18 cellular contexts compared by ENCODE assay signal in the genomic region with DNA sequence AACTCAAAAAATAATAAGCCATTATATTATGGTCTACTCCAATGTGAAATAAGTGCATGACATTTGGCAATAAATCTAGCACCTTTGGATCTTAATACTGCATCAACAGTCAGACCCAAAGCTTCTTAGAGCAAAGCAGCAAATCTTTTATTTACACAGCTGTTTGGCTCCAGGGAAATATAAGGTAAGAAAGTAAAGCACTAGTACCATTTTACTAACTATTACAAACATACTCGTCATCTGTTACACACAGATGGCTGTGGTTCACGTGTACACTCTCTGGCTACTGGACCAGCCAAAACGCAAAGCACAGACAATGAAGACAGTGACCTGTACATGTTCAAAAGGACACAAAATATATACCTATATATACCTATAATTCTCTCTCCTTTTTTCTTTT. TPM values are rescaled to one million over a fixed set of nuclear protein-coding genes. Genes with fewer than 3 reads are reported as not detected.
A peak's percentile ranks its signal among the peaks of the same experiment; 100 is the strongest.
DNase-seq lines count a peak whose midpoint lies in the region; ATAC-seq and TF ChIP-seq lines count a peak whose summit lies in the region.
"Had no signal": no experiment of that assay in that cellular context is flagged by ENCODE, and none has a peak within 500 bp of the region (broad histone marks: within the 10 kb centered on the region; RNA-seq: fewer than 3 reads in every experiment).

No MANE protein-coding gene starts in this region.

- H3K4me3 Mint-ChIP-seq in Calu3 (ENCODE audit: low read depth, unreplicated experiment) (peak overlapping the region; percentile 77), glutamatergic neuron (ENCODE audit: unreplicated experiment) (peak overlapping the region; percentile 91)
- H3K4me3 Mint-ChIP-seq in stimulated activated naive B cell treated with anti-CD40 and anti-IgM and Interleukin-4, amounts not matched to agents 10 μg/mL and 1 μg/mL and 100 μg/mL, for 72 hours: no peak overlapping the region
- H3K4me3 Mint-ChIP-seq in activated naive CD4-positive, alpha-beta T cell treated with anti-CD3 and anti-CD28 coated beads, Interleukin-2, amount 10 ng/mL, durations not matched to agents 7 days and 5 days: no peak overlapping the region
- H3K4me3 Mint-ChIP-seq in T-helper 2 cell treated with Interferon-gamma antibody and Interleukin-4, amounts not matched to agents 5 μg/mL and 100 μg/mL, for 36 hours: no peak overlapping the region

- BruUV-seq in Calu3 (replicated peaks; lab: Mats Ljungman, UMichigan): no TSS peak

- H3K36me3 ChIP-seq in HUES6 (ENCODE audit: control insufficient read depth, insufficient read depth, low read length) (peaks cover 9% of the 10 kb centered on the region; the same call in 1 of the 2 replicates), RWPE2 (ENCODE audit: low read depth) (peaks cover 27% of the 10 kb centered on the region)

- TF ChIP-seq CTCF in Calu3 (IDR thresholded peaks at IDR 0.05; ENCODE audit: unreplicated experiment): no peak
- TF ChIP-seq CTCF in RWPE2 (IDR thresholded peaks at IDR 0.05; ENCODE audit: poor library complexity, severe bottlenecking): no peak
- no peak for TF ChIP-seq CTCF in glutamatergic neuron (IDR thresholded peaks at IDR 0.05; ENCODE audit: partially characterized antibody, unreplicated experiment)

- H3K27ac Mint-ChIP-seq in Calu3 (ENCODE audit: unreplicated experiment) (peak overlapping the region; percentile 88), glutamatergic neuron (ENCODE audit: unreplicated experiment) (peak overlapping the region; percentile 53)
- no peak overlapping the region for H3K27ac Mint-ChIP-seq in stimulated activated naive B cell treated with anti-CD40 and anti-IgM and Interleukin-4, amounts not matched to agents 10 μg/mL and 1 μg/mL and 100 μg/mL, for 72 hours
- H3K27ac Mint-ChIP-seq in activated naive CD4-positive, alpha-beta T cell treated with anti-CD3 and anti-CD28 coated beads, Interleukin-2, amount 10 ng/mL, durations not matched to agents 7 days and 5 days: no peak overlapping the region
- H3K27ac Mint-ChIP-seq in T-helper 2 cell treated with Interferon-gamma antibody and Interleukin-4, amounts not matched to agents 5 μg/mL and 100 μg/mL, for 36 hours: no peak overlapping the region

- H3K4me3 ChIP-seq in HUES6 (ENCODE audit: low read depth, low read length) (peak overlapping the region; percentile 23; the same call in 1 of the 2 replicates), RWPE2 (ENCODE audit: severe bottlenecking) (no peak overlapping the region)

- no peak overlapping the region for H3K9ac ChIP-seq in HUES6 (ENCODE audit: low read length)

- H3K36me3 Mint-ChIP-seq in Calu3 (ENCODE audit: insufficient read depth, unreplicated experiment) (peaks cover 80% of the 10 kb centered on the region), glutamatergic neuron (ENCODE audit: unreplicated experiment) (no peaks in the 10 kb centered on the region)
- peaks cover 2 to 4% of the 10 kb centered on the region in 2 donors for H3K36me3 Mint-ChIP-seq in stimulated activated naive B cell treated with anti-CD40 and anti-IgM and Interleukin-4, amounts not matched to agents 10 μg/mL and 1 μg/mL and 100 μg/mL, for 72 hours
- peaks cover 2% of the 10 kb centered on the region for H3K36me3 Mint-ChIP-seq in activated naive CD4-positive, alpha-beta T cell treated with anti-CD3 and anti-CD28 coated beads, Interleukin-2, amount 10 ng/mL, durations not matched to agents 7 days and 5 days
- peaks cover 4% of the 10 kb centered on the region for H3K36me3 Mint-ChIP-seq in T-helper 2 cell treated with Interferon-gamma antibody and Interleukin-4, amounts not matched to agents 5 μg/mL and 100 μg/mL, for 36 hours (ENCODE audit: low read depth)

- H3K9me3 ChIP-seq in HUES6 (ENCODE audit: control insufficient read depth, insufficient read depth, low read depth, low read length): no peaks in the 10 kb centered on the region
- H3K9me3 ChIP-seq in RWPE2 (ENCODE audit: severe bottlenecking): no peaks in the 10 kb centered on the region

- H3K27ac ChIP-seq in HUES6 (ENCODE audit: low read depth, low read length) (no peak overlapping the region), RWPE2 (ENCODE audit: poor library complexity, severe bottlenecking) (peak overlapping the region; percentile 80)

- no peaks in the 10 kb centered on the region for H3K9me3 Mint-ChIP-seq in Calu3 (ENCODE audit: low read depth, unreplicated experiment)
- H3K9me3 Mint-ChIP-seq in glutamatergic neuron (ENCODE audit: unreplicated experiment): peaks cover 14% of the 10 kb centered on the region
- no peaks in the 10 kb centered on the region for H3K9me3 Mint-ChIP-seq in stimulated activated naive B cell treated with anti-CD40 and anti-IgM and Interleukin-4, amounts not matched to agents 10 μg/mL and 1 μg/mL and 100 μg/mL, for 72 hours
- H3K9me3 Mint-ChIP-seq in activated naive CD4-positive, alpha-beta T cell treated with anti-CD3 and anti-CD28 coated beads, Interleukin-2, amount 10 ng/mL, durations not matched to agents 7 days and 5 days: no peaks in the 10 kb centered on the region
- no peaks in the 10 kb centered on the region for H3K9me3 Mint-ChIP-seq in T-helper 2 cell treated with Interferon-gamma antibody and Interleukin-4, amounts not matched to agents 5 μg/mL and 100 μg/mL, for 36 hours

- H3K27me3 Mint-ChIP-seq in Calu3 (ENCODE audit: unreplicated experiment) (no peaks in the 10 kb centered on the region), glutamatergic neuron (ENCODE audit: unreplicated experiment) (peaks cover 9% of the 10 kb centered on the region)
- H3K27me3 Mint-ChIP-seq in stimulated activated naive B cell treated with anti-CD40 and anti-IgM and Interleukin-4, amounts not matched to agents 10 μg/mL and 1 μg/mL and 100 μg/mL, for 72 hours: no peaks in the 10 kb centered on the region
- peaks cover 5% of the 10 kb centered on the region for H3K27me3 Mint-ChIP-seq in activated naive CD4-positive, alpha-beta T cell treated with anti-CD3 and anti-CD28 coated beads, Interleukin-2, amount 10 ng/mL, durations not matched to agents 7 days and 5 days
- peaks cover 21% of the 10 kb centered on the region for H3K27me3 Mint-ChIP-seq in T-helper 2 cell treated with Interferon-gamma antibody and Interleukin-4, amounts not matched to agents 5 μg/mL and 100 μg/mL, for 36 hours (ENCODE audit: low read depth)

- H3K27me3 ChIP-seq in HUES6 (ENCODE audit: control insufficient read depth, insufficient read depth, low read length) (no peaks in the 10 kb centered on the region), RWPE2 (ENCODE audit: insufficient read depth, poor library complexity, severe bottlenecking) (no peaks in the 10 kb centered on the region)

- no peak for ATAC-seq in RWPE2 (ENCODE audit: low read depth)
- ATAC-seq in stimulated activated naive B cell treated with anti-CD40 and anti-IgM and Interleukin-4, amounts not matched to agents 10 μg/mL and 1 μg/mL and 100 μg/mL, for 72 hours (replicated peaks): no peak
- ATAC-seq in HG03460 (IDR thresholded peaks at IDR 0.05; ENCODE audit: unreplicated experiment): no peak
- ATAC-seq: activated CD4-positive, CD25-positive, alpha-beta regulatory T cell treated with anti-CD3 and anti-CD28 coated beads, Interleukin-2, amount 50 U/mL, for 24 hours; left colon had no signal

- H3K4me1 ChIP-seq in HUES6 (ENCODE audit: control insufficient read depth, insufficient read depth, low read length) (peaks cover 25% of the 10 kb centered on the region), RWPE2 (ENCODE audit: insufficient read depth, poor library complexity, severe bottlenecking) (peaks cover 30% of the 10 kb centered on the region)

- intact Hi-C loops in Calu3 (cut with micrococcal nuclease; ENCODE audit: unreplicated experiment): no loop called here

- CTCF ChIA-PET in Calu3 (lab: Charles Lee): interaction anchor here (0.8 to 3.4 kb wide), 4 partner anchors 10 to 98 kb away, joined by 3 to 19 read pairs (median 6); no protein-coding TSS in a partner anchor
- CTCF ChIA-PET in activated naive CD4-positive, alpha-beta T cell treated with anti-CD3 and anti-CD28 coated beads, Interleukin-2, amount 10 ng/mL, durations not matched to agents 7 days and 5 days (lab: Charles Lee): no interaction called here

- H3K4me1 Mint-ChIP-seq in Calu3 (ENCODE audit: low read depth, unreplicated experiment) (peaks cover 10% of the 10 kb centered on the region), glutamatergic neuron (ENCODE audit: low read depth, unreplicated experiment) (peaks cover 16% of the 10 kb centered on the region)
- H3K4me1 Mint-ChIP-seq in stimulated activated naive B cell treated with anti-CD40 and anti-IgM and Interleukin-4, amounts not matched to agents 10 μg/mL and 1 μg/mL and 100 μg/mL, for 72 hours: peaks cover 6 to 17% of the 10 kb centered on the region in 2 donors
- peaks cover 20% of the 10 kb centered on the region for H3K4me1 Mint-ChIP-seq in activated naive CD4-positive, alpha-beta T cell treated with anti-CD3 and anti-CD28 coated beads, Interleukin-2, amount 10 ng/mL, durations not matched to agents 7 days and 5 days
- H3K4me1 Mint-ChIP-seq in T-helper 2 cell treated with Interferon-gamma antibody and Interleukin-4, amounts not matched to agents 5 μg/mL and 100 μg/mL, for 36 hours (ENCODE audit: low read depth): peaks cover 18% of the 10 kb centered on the region

- no peak for DNase-seq in Calu3
- no peak for DNase-seq in RWPE2 (ENCODE audit: low spot score)
- no peak for DNase-seq in glutamatergic neuron
- DNase-seq in stimulated activated naive B cell treated with anti-CD40 and anti-IgM and Interleukin-4, amounts not matched to agents 10 μg/mL and 1 μg/mL and 100 μg/mL, for 72 hours: no peak
- no peak for DNase-seq in activated naive CD4-positive, alpha-beta T cell treated with anti-CD3 and anti-CD28 coated beads, Interleukin-2, amount 10 ng/mL, durations not matched to agents 7 days and 5 days
- no peak for DNase-seq in T-helper 2 cell treated with Interferon-gamma antibody and Interleukin-4, amounts not matched to agents 5 μg/mL and 100 μg/mL, for 36 hours (ENCODE audit: low spot score)
- DNase-seq: activated naive CD4-positive, alpha-beta T cell treated with Interleukin-2 at 50 U/mL for 16 hours; central memory CD4-positive, alpha-beta T cell; DND-41; erythroblast; hippocampal formation; left colon; NCI-H2227 treated with DMSO at 0.1 percent for 48 hours; RPMI8226; T-helper 1 cell had no signal

RNA-seq across cellular contexts. Expression of gene FGD6, which starts 2.8 kb away (rescaled TPM):
- total RNA-seq in Calu3 (2022) (64.5 and 66.6 TPM in 2 replicates), glutamatergic neuron (ENCODE audit: unreplicated experiment) (42.1 TPM)

RNA-seq across cellular contexts. Expression of gene VEZT, which starts 3.1 kb away (rescaled TPM):
- total RNA-seq in Calu3 (2022): 149 and 160 TPM in 2 replicates
- 148 TPM for total RNA-seq in glutamatergic neuron (ENCODE audit: unreplicated experiment)

Comparison
In these comparisons a context has a peak if more than half of its experiments do, and no peak if none do; other contexts are left out.
1. H3K27ac Mint-ChIP-seq: peak in Calu3 (single experiment) and glutamatergic neuron (single experiment); none in stimulated activated naive B cell treated with anti-CD40 and anti-IgM and Interleukin-4, amounts not matched to agents 10 μg/mL and 1 μg/mL and 100 μg/mL, for 72 hours (single experiment), activated naive CD4-positive, alpha-beta T cell treated with anti-CD3 and anti-CD28 coated beads, Interleukin-2, amount 10 ng/mL, durations not matched to agents 7 days and 5 days (single experiment) and T-helper 2 cell treated with Interferon-gamma antibody and Interleukin-4, amounts not matched to agents 5 μg/mL and 100 μg/mL, for 36 hours (single experiment).
2. H3K4me3 Mint-ChIP-seq: peak in Calu3 (single experiment) and glutamatergic neuron (single experiment); none in stimulated activated naive B cell treated with anti-CD40 and anti-IgM and Interleukin-4, amounts not matched to agents 10 μg/mL and 1 μg/mL and 100 μg/mL, for 72 hours (0 of 2), activated naive CD4-positive, alpha-beta T cell treated with anti-CD3 and anti-CD28 coated beads, Interleukin-2, amount 10 ng/mL, durations not matched to agents 7 days and 5 days (single experiment) and T-helper 2 cell treated with Interferon-gamma antibody and Interleukin-4, amounts not matched to agents 5 μg/mL and 100 μg/mL, for 36 hours (single experiment).